18 cellular contexts compared by ENCODE assay signal in genomic region chr11:80632156-80632555, GRCh38.
DNase-seq lines count a peak whose midpoint lies in the region; ATAC-seq and TF ChIP-seq lines count a peak whose summit lies in the region.
"Had no signal": no experiment of that assay in that cellular context is flagged by ENCODE, and none has a peak within 500 bp of the region (broad histone marks: within the 10 kb centered on the region; RNA-seq: fewer than 3 reads in every experiment).

No MANE protein-coding gene starts in this region.

- H3K14ac ChIP-seq in trophoblast cell (ENCODE audit: low read length): no peak overlapping the region

- no peak overlapping the region for H3K4me3 ChIP-seq in cardiac muscle cell
- no peak overlapping the region for H3K4me3 ChIP-seq in hepatocyte
- no peak overlapping the region for H3K4me3 ChIP-seq in trophoblast cell (ENCODE audit: low read depth, low read length)
- H3K4me3 ChIP-seq: A549, GM12878, K562 had no signal

- no peak overlapping the region for H2AFZ ChIP-seq in hepatocyte
- H2AFZ ChIP-seq in trophoblast cell (ENCODE audit: insufficient read depth, low read length, poor library complexity): no peak overlapping the region

- no peaks in the 10 kb centered on the region for H3K4me1 Mint-ChIP-seq in activated CD4-positive, alpha-beta memory T cell treated with anti-CD3 and anti-CD28 coated beads, Interleukin-2, amount 10 ng/mL, durations not matched to agents 7 days and 5 days
- H3K4me1 Mint-ChIP-seq: CD14-positive monocyte; CD4-positive, alpha-beta memory T cell had no signal

- no peaks in the 10 kb centered on the region for H3K9me2 ChIP-seq in hepatocyte (replicated peaks; ENCODE audit: insufficient read depth)

- H3K18ac ChIP-seq in trophoblast cell (ENCODE audit: low read length): no peak overlapping the region

- H2BK12ac ChIP-seq in trophoblast cell (ENCODE audit: low read length): no peak overlapping the region

- H2BK120ac ChIP-seq in trophoblast cell (ENCODE audit: insufficient read depth, low read length, poor library complexity): no peak overlapping the region

- no peaks in the 10 kb centered on the region for H3K79me1 ChIP-seq in trophoblast cell (ENCODE audit: low read length)

- no peaks in the 10 kb centered on the region for H3K9me3 Mint-ChIP-seq in activated CD4-positive, alpha-beta memory T cell treated with anti-CD3 and anti-CD28 coated beads, Interleukin-2, amount 10 ng/mL, durations not matched to agents 7 days and 5 days

- H3K23ac ChIP-seq in trophoblast cell (ENCODE audit: low read length): no peak overlapping the region

- H4K8ac ChIP-seq in trophoblast cell (ENCODE audit: low read depth, low read length): peak overlapping the region; percentile 54

- no peak overlapping the region for H4K12ac ChIP-seq in trophoblast cell (ENCODE audit: low read depth, low read length)

- H4K91ac ChIP-seq in trophoblast cell (ENCODE audit: low read depth, low read length): peak overlapping the region; percentile 73

- no peak overlapping the region for H3K4ac ChIP-seq in trophoblast cell (ENCODE audit: low read depth, low read length)

- no peak overlapping the region for H3K9ac ChIP-seq in trophoblast cell (ENCODE audit: low read length)

- POLR2A ChIA-PET in activated CD4-positive, alpha-beta memory T cell treated with anti-CD3 and anti-CD28 coated beads, Interleukin-2, amount 10 ng/mL, durations not matched to agents 7 days and 5 days (lab: Charles Lee): no interaction called here

- peak overlapping the region; percentile 83 for H3K27ac ChIP-seq in cardiac muscle cell
- H3K27ac ChIP-seq in hepatocyte: peak overlapping the region; percentile 15
- H3K27ac ChIP-seq in trophoblast cell (ENCODE audit: low read depth, low read length): peak overlapping the region; percentile 74
- H3K27ac ChIP-seq: 22Rv1, A549 had no signal

- H3K79me2 ChIP-seq in hepatocyte (no peaks in the 10 kb centered on the region), trophoblast cell (ENCODE audit: control insufficient read depth, insufficient read depth, low read length, poor library complexity) (no peaks in the 10 kb centered on the region)

- H3K27ac Mint-ChIP-seq in activated CD4-positive, alpha-beta memory T cell treated with anti-CD3 and anti-CD28 coated beads, Interleukin-2, amount 10 ng/mL, durations not matched to agents 7 days and 5 days: no peak overlapping the region
- H3K27ac Mint-ChIP-seq: CD14-positive monocyte; CD4-positive, alpha-beta memory T cell had no signal

- DNase-seq in cardiac muscle cell (ENCODE audit: low read depth in 1 of 2, low spot score in 1 of 2) (peak in 1 of 2 donors; percentile 14), left cardiac atrium (no peak), hepatocyte (ENCODE audit: low spot score) (no peak), trophoblast cell (no peak), HuH-7 (ENCODE audit: low spot score) (no peak)
- no peak for DNase-seq in activated CD4-positive, alpha-beta memory T cell treated with anti-CD3 and anti-CD28 coated beads, Interleukin-2, amount 10 ng/mL, durations not matched to agents 7 days and 5 days
- DNase-seq: AML-193; CD4-positive, alpha-beta memory T cell; DMS79 treated with DMSO at 0.1 percent for 48 hours; GOT3; H7; IMR-90 had no signal

- peak overlapping the region; percentile 38 for H3K4me2 ChIP-seq in hepatocyte
- no peak overlapping the region for H3K4me2 ChIP-seq in trophoblast cell (ENCODE audit: low read length)
- H3K4me2 ChIP-seq: A549 had no signal

- peaks cover 26% of the 10 kb centered on the region for H3K4me1 ChIP-seq in cardiac muscle cell (ENCODE audit: low read depth)
- H3K4me1 ChIP-seq in hepatocyte (ENCODE audit: insufficient read depth): peaks cover 12% of the 10 kb centered on the region
- peaks cover 2 to 3% of the 10 kb centered on the region in 2 experiments for H3K4me1 ChIP-seq in trophoblast cell (ENCODE audit: control insufficient read depth in 1 of 2, insufficient read depth in 2 of 2, low read length in 2 of 2)
- H3K4me1 ChIP-seq: A549 had no signal

- H3K27me3 ChIP-seq in cardiac muscle cell: no peaks in the 10 kb centered on the region
- H3K27me3 ChIP-seq in hepatocyte: no peaks in the 10 kb centered on the region
- H3K27me3 ChIP-seq in trophoblast cell (ENCODE audit: insufficient read depth, low read length): no peaks in the 10 kb centered on the region

- no peak for TF ChIP-seq CTCF in cardiac muscle cell (IDR thresholded peaks at IDR 0.05; ENCODE audit: low read depth, low read length)
- no peak for TF ChIP-seq CTCF in hepatocyte (IDR thresholded peaks at IDR 0.05; ENCODE audit: poor library complexity)

- no peak overlapping the region for H2AK5ac ChIP-seq in trophoblast cell (ENCODE audit: low read length)

- H3K36me3 Mint-ChIP-seq in activated CD4-positive, alpha-beta memory T cell treated with anti-CD3 and anti-CD28 coated beads, Interleukin-2, amount 10 ng/mL, durations not matched to agents 7 days and 5 days (ENCODE audit: low read depth): no peaks in the 10 kb centered on the region
- H3K36me3 Mint-ChIP-seq: CD14-positive monocyte; CD4-positive, alpha-beta memory T cell had no signal

- H3K9me3 ChIP-seq in cardiac muscle cell (ENCODE audit: low read depth): no peaks in the 10 kb centered on the region
- H3K9me3 ChIP-seq in hepatocyte (ENCODE audit: low read depth): no peaks in the 10 kb centered on the region
- no peaks in the 10 kb centered on the region for H3K9me3 ChIP-seq in trophoblast cell (ENCODE audit: insufficient read depth, low read depth, low read length)
- H3K9me3 ChIP-seq: A549 had no signal

- 62% methylated on average over 2 of the region's 2 CpGs for WGBS in hepatocyte (ENCODE audit: low lambda C conversion rate, missing lambda C conversion rate)
- WGBS in trophoblast cell (ENCODE audit: extremely low coverage, insufficient coverage, insufficient read length): no CpG with 5 or more reads among the region's 2 CpGs

- no peaks in the 10 kb centered on the region for H4K20me1 ChIP-seq in hepatocyte (ENCODE audit: insufficient read depth, poor library complexity, severe bottlenecking)

- peak overlapping the region; percentile 68 for H2BK5ac ChIP-seq in trophoblast cell (ENCODE audit: low read depth, low read length, poor library complexity)

- no peaks in the 10 kb centered on the region for H3K27me3 Mint-ChIP-seq in activated CD4-positive, alpha-beta memory T cell treated with anti-CD3 and anti-CD28 coated beads, Interleukin-2, amount 10 ng/mL, durations not matched to agents 7 days and 5 days
- H3K27me3 Mint-ChIP-seq: CD4-positive, alpha-beta memory T cell had no signal

- no peak overlapping the region for H3K4me3 Mint-ChIP-seq in activated CD4-positive, alpha-beta memory T cell treated with anti-CD3 and anti-CD28 coated beads, Interleukin-2, amount 10 ng/mL, durations not matched to agents 7 days and 5 days
- H3K4me3 Mint-ChIP-seq: CD14-positive monocyte; CD4-positive, alpha-beta memory T cell had no signal

- intact Hi-C loops in left cardiac atrium (cut with DNase I): no loop called here

- no peak for ATAC-seq in left cardiac atrium
- no peak for ATAC-seq in HG02798 (IDR thresholded peaks at IDR 0.05; ENCODE audit: poor library complexity, unreplicated experiment)
- ATAC-seq: A549, GM12878, K562 had no signal

- H3K36me3 ChIP-seq in cardiac muscle cell (no peaks in the 10 kb centered on the region), hepatocyte (replicated peaks; ENCODE audit: insufficient read depth, low read depth) (no peaks in the 10 kb centered on the region), trophoblast cell (ENCODE audit: control insufficient read depth in 1 of 2, insufficient read depth in 2 of 2, low read length in 2 of 2) (no peaks in the 10 kb centered on the region)

- CTCF ChIA-PET in activated CD4-positive, alpha-beta memory T cell treated with anti-CD3 and anti-CD28 coated beads, Interleukin-2, amount 10 ng/mL, durations not matched to agents 7 days and 5 days (lab: Charles Lee): interaction anchor here (0.6 kb wide), 1 partner anchor 478 kb away, joined by 3 read pairs; no protein-coding TSS in a partner anchor

Comparison
In these comparisons a context has a peak if more than half of its experiments do, and no peak if none do; other contexts are left out.
1. H3K27ac ChIP-seq: peak in every context shown above with its lines; median percentile 83 in cardiac muscle cell; 74 in trophoblast cell; 15 in hepatocyte.